ENCODE assay signal across 8 cellular contexts in the genomic region with DNA sequence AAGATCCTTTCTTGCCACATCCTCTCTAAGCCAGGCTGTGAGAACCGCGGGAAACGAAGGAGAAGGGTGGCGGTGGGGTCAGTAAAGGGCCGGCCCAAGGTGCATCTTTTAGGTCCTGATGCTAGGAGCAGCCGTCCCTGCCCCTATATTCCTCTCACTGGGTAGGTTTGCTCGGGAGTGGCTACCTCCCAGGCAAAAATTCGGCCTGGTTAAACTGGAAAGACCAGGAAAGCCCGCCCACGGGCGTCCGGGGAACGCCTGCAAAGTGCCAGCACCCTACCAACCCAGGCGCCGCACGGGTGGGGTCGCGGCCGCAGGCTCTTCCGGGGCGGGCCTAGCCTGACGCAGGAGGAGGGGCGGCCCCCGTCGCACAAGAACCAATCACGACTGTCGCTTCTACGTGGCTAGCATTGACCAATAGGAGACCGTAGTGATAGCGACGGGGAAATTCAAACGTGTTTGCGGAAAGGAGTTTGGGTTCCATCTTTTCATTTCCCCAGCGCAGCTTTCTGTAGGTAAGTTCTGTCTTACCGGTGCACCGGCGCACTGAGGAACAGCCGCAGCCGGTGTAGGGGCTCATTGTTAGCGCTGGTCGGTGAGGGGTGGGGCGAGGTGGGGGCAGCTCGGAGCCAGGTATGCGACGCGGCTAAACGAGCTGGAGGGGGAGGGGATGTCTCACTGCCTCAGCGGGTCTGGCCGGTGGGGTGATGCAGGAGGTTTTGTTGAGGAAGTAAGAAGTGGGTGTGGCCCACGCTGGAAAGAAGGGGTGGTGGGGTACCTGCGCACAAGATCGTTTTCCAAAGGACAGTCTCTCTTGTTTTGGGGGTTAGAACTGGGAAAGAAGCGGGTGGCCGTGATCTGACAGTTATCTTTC. TPM values are rescaled to one million over a fixed set of nuclear protein-coding genes. Genes with fewer than 3 reads are reported as not detected.
DNase-seq lines count a peak whose midpoint lies in the region; ATAC-seq, FAIRE-seq and TF ChIP-seq lines count a peak whose summit lies in the region.

A gene (plus strand): TSS at position 451 of the 874 bp plus-strand sequence. CDS start 1,195 bp downstream, outside the sequence.

- no peaks in the 10 kb centered on the region for H3K9me3 Mint-ChIP-seq in T-cell

- CTCF ChIA-PET in T-cell (lab: Charles Lee): interaction anchor here (0.5 to 2.1 kb wide), 13 partner anchors 19 to 1749 kb away, joined by 3 to 23 read pairs (median 5); a partner anchor contains a TSS

- H3K9me3 ChIP-seq in adrenal gland (replicated peaks in 1 of 3) (no peaks in the 10 kb centered on the region), heart left ventricle (no peaks in the 10 kb centered on the region), upper lobe of left lung (no peaks in the 10 kb centered on the region)

- intact Hi-C loops in adrenal gland (cut with DNase I) (no loop called here), heart left ventricle (cut with DNase I) (loop anchor here in 6 of 10 donors (1.0 to 10.0 kb wide), 4 partner anchors 100 to 103 kb away; a partner anchor contains a TSS)

- H3K4me1 ChIP-seq in adrenal gland (replicated peaks in 1 of 2) (peaks cover 4 to 7% of the 10 kb centered on the region in 2 donors), heart left ventricle (peaks cover 0 to 16% (median 9%) of the 10 kb centered on the region in 12 donors), upper lobe of left lung (peaks cover 4 to 14% (median 9%) of the 10 kb centered on the region in 4 donors)

- H3K4me3 Mint-ChIP-seq in T-cell: peak within 1 kb of the TSS; percentile 89 to 98 (median 92)

- H3K36me3 ChIP-seq in adrenal gland (replicated peaks in 1 of 2): no peaks in the 10 kb centered on the region
- no peaks in the 10 kb centered on the region for H3K36me3 ChIP-seq in heart left ventricle
- no peaks in the 10 kb centered on the region for H3K36me3 ChIP-seq in upper lobe of left lung

- H3K4me3 ChIP-seq in adrenal gland: peak within 1 kb of the TSS in 3 of 4 donors; percentile 40 to 82 (median 81)
- peak within 1 kb of the TSS; percentile 49 to 83 (median 69) for H3K4me3 ChIP-seq in heart left ventricle
- H3K4me3 ChIP-seq in upper lobe of left lung: peak within 1 kb of the TSS; percentile 63 to 83 (median 76)

- peaks cover 20 to 23% (median 20%) of the 10 kb centered on the region in 3 donors for H3K4me1 Mint-ChIP-seq in T-cell

- H3K27me3 Mint-ChIP-seq in T-cell: peaks cover 0 to 7% of the 10 kb centered on the region in 2 donors

- TF ChIP-seq EP300 in upper lobe of left lung (IDR thresholded peaks at IDR 0.05): no peak

- H3K27me3 ChIP-seq in adrenal gland: no peaks in the 10 kb centered on the region
- no peaks in the 10 kb centered on the region for H3K27me3 ChIP-seq in heart left ventricle
- no peaks in the 10 kb centered on the region for H3K27me3 ChIP-seq in upper lobe of left lung

- TF ChIP-seq CTCF in adrenal gland (IDR thresholded peaks at IDR 0.05) (no peak), heart left ventricle (IDR thresholded peaks at IDR 0.05) (no peak), upper lobe of left lung (IDR thresholded peaks at IDR 0.05) (peak in 1 of 6 experiments; percentile 10)

- no peaks in the 10 kb centered on the region for H3K36me3 Mint-ChIP-seq in T-cell

- DNase-seq in GM12891 (ENCODE audit: insufficient read length, low spot score): peak; percentile 66
- peak; percentile 87 for DNase-seq in NCI-H1436 treated with DMSO at 0.1 percent for 48 hours (lab: John Stamatoyannopoulos, UW)
- peak; percentile 82 to 95 (median 91) for DNase-seq in T-cell
- DNase-seq in adrenal gland: peak; percentile 92 to 97 (median 92)
- peak; percentile 91 to 95 (median 94) for DNase-seq in heart left ventricle
- peak; percentile 92 for DNase-seq in pons (ENCODE audit: low spot score)
- DNase-seq in upper lobe of left lung: peak; percentile 93 to 96

- peak; percentile 100 for ATAC-seq in HG02840 (IDR thresholded peaks at IDR 0.05; ENCODE audit: low FRiP score, unreplicated experiment)
- peak; percentile 98 to 100 (median 99) for ATAC-seq in T-cell (replicated peaks in 1 of 4)
- ATAC-seq in heart left ventricle: peak; percentile 99 to 100 (median 100)
- peak; percentile 100 for ATAC-seq in upper lobe of left lung (ENCODE audit: low FRiP score in 2 of 2)

- TF ChIP-seq POLR2A in GM12891 (IDR thresholded peaks at IDR 0.05; ENCODE audit: low read depth, low read length) (no peak; the same call in 1 of the 2 replicates), adrenal gland (IDR thresholded peaks at IDR 0.05) (peak; percentile 44 to 68), heart left ventricle (IDR thresholded peaks at IDR 0.05) (peak in 1 of 2 donors; percentile 69), upper lobe of left lung (IDR thresholded peaks at IDR 0.05) (peak in 2 of 4 donors; percentile 76 to 78)

- POLR2A ChIA-PET in T-cell (lab: Charles Lee): interaction anchor here (0.5 to 1.5 kb wide), 5 partner anchors 9 to 237 kb away, joined by 3 to 4 read pairs (median 3); a partner anchor contains a TSS

- peak; percentile 99 for FAIRE-seq in GM12891 (lab: Jason Lieb, UNC)

- H3K27ac ChIP-seq in adrenal gland: peak within 1 kb of the TSS; percentile 24 to 91 (median 77)
- peak within 1 kb of the TSS in 11 of 12 donors; percentile 67 to 89 (median 85) for H3K27ac ChIP-seq in heart left ventricle
- peak within 1 kb of the TSS; percentile 81 to 91 (median 86) for H3K27ac ChIP-seq in upper lobe of left lung

- WGBS in adrenal gland, 4 donors: 0 to 1% (median 0%) methylated on average over 31 to 54 of the region's 54 CpGs
- WGBS in heart left ventricle, 4 donors: 0 to 2% (median 1%) methylated on average over 28 to 54 of the region's 54 CpGs
- WGBS in upper lobe of left lung, 2 donors: 1 to 4% methylated on average over 25 to 54 of the region's 54 CpGs

- peak within 1 kb of the TSS; percentile 95 to 96 for H3K27ac Mint-ChIP-seq in T-cell

TF ChIP-seq in GM12891, 5 proteins besides CTCF, POLR2A, EP300 and RAD21:
- TF ChIP-seq TAF1 (IDR thresholded peaks at IDR 0.05; ENCODE audit: low read depth, low read length): no peak
- no peak for TF ChIP-seq SPI1 (IDR thresholded peaks at IDR 0.05; ENCODE audit: low read depth, low read length)
- TF ChIP-seq PAX5 (IDR thresholded peaks at IDR 0.05; ENCODE audit: insufficient read depth, low read length, severe bottlenecking): no peak
- no peak; the same call in 1 of the 2 replicates for TF ChIP-seq POLR2AphosphoS5 (IDR thresholded peaks at IDR 0.05; ENCODE audit: low read depth, low read length)
- TF ChIP-seq POU2F2 (IDR thresholded peaks at IDR 0.05; ENCODE audit: low read depth, low read length): no peak

RNA-seq across cellular contexts. Expression of the gene that starts here (rescaled TPM):
- 14.8 TPM for polyA plus RNA-seq in GM12891 (2012; ENCODE audit: low read depth, missing spikeins)
- total RNA-seq in T-cell: 1 to 10 TPM in 2 of 5 donors, under 1 TPM in 3; 0.38 to 1.2 (median 0.55) TPM
- 1 to 10 TPM in 4 of 8 donors, under 1 TPM in 4; 0.12 to 4.1 (median 1.0) TPM for total RNA-seq in adrenal gland
- 1 to 10 TPM in 1 of 3 donors, under 1 TPM in 2; 0.24 to 1.6 (median 0.37) TPM for polyA plus RNA-seq in adrenal gland
- 1 to 10 TPM in 1 of 9 donors, under 1 TPM in 6, not detected in 2; 0.12 to 2.9 (median 0.48) TPM for total RNA-seq in heart left ventricle
- polyA plus RNA-seq in heart left ventricle: under 1 TPM; 0.04 to 0.12 TPM
- total RNA-seq in upper lobe of left lung: 1 to 10 TPM in 2 of 6 donors, under 1 TPM in 2, not detected in 2; 0.91 to 2.3 (median 1.4) TPM

Comparison
In these comparisons a context has a peak if more than half of its experiments do, and no peak if none do; other contexts are left out.
1. Peak in every context shown above with its lines: DNase-seq, ATAC-seq, H3K4me3 ChIP-seq and H3K27ac ChIP-seq.
2. intact Hi-C loops: an anchor here in heart left ventricle (1.0 to 10.0 kb wide); none called in adrenal gland.